ENCODE assay signal across 32 cellular contexts in genomic region chr19:35078807-35079206, GRCh38. TPM values are rescaled to one million over a fixed set of nuclear protein-coding genes. Genes with fewer than 3 reads are reported as not detected.
"Had no signal": no experiment of that assay in that cellular context is flagged by ENCODE, and none has a peak within 500 bp of the region (broad histone marks: within the 10 kb centered on the region; RNA-seq: fewer than 3 reads in every experiment).

No MANE protein-coding gene starts in this region.

- FAIRE-seq: endometrium had no signal

- H3K9me3 Mint-ChIP-seq: activated CD4-positive, alpha-beta memory T cell treated with anti-CD3 and anti-CD28 coated beads, Interleukin-2, amount 10 ng/mL, durations not matched to agents 7 days and 5 days; activated CD4-positive, alpha-beta T cell treated with anti-CD3 and anti-CD28 coated beads, Interleukin-2, amount 10 ng/mL, durations not matched to agents 24 days and 14 days; activated naive CD4-positive, alpha-beta T cell treated with anti-CD3 and anti-CD28 coated beads, Interleukin-2, amount 10 ng/mL, durations not matched to agents 7 days and 5 days; activated naive CD4-positive, alpha-beta T cell treated with anti-CD3 and anti-CD28 coated beads, Interleukin-2, amount 50 U/mL, for 72 hours; activated naive CD8-positive, alpha-beta T cell treated with anti-CD3 and anti-CD28 coated beads, Interleukin-2, amount 10 ng/mL, durations not matched to agents 7 days and 5 days; activated T-cell treated with anti-CD3 and anti-CD28 coated beads, Interleukin-2, amount 50 U/mL, for 24 hours; activated T-cell treated with anti-CD3 and anti-CD28 coated beads, Interleukin-2, amount 50 U/mL, for 72 hours had no signal

- H3K4me1 ChIP-seq: ascending aorta, breast epithelium, colonic mucosa, esophagus muscularis mucosa, foreskin keratinocyte, gastrocnemius medialis, heart right ventricle had no signal

- H3K4me3 Mint-ChIP-seq: activated CD4-positive, alpha-beta memory T cell treated with anti-CD3 and anti-CD28 coated beads, Interleukin-2, amount 10 ng/mL, durations not matched to agents 7 days and 5 days; activated CD4-positive, alpha-beta T cell treated with anti-CD3 and anti-CD28 coated beads for 36 hours; activated CD4-positive, alpha-beta T cell treated with anti-CD3 and anti-CD28 coated beads, Interleukin-2, amount 10 ng/mL, durations not matched to agents 24 days and 14 days; activated naive CD4-positive, alpha-beta T cell treated with anti-CD3 and anti-CD28 coated beads, Interleukin-2, amount 10 ng/mL, durations not matched to agents 7 days and 5 days; activated naive CD8-positive, alpha-beta T cell treated with anti-CD3 and anti-CD28 coated beads, Interleukin-2, amount 10 ng/mL, durations not matched to agents 7 days and 5 days; activated T-cell treated with anti-CD3 and anti-CD28 coated beads, Interleukin-2, amount 50 U/mL, for 24 hours; activated T-cell treated with anti-CD3 and anti-CD28 coated beads, Interleukin-2, amount 50 U/mL, for 72 hours; brain had no signal

- H3K27ac Mint-ChIP-seq: activated CD4-positive, alpha-beta memory T cell treated with anti-CD3 and anti-CD28 coated beads, Interleukin-2, amount 10 ng/mL, durations not matched to agents 7 days and 5 days; activated CD4-positive, alpha-beta T cell treated with anti-CD3 and anti-CD28 coated beads for 36 hours; activated CD4-positive, alpha-beta T cell treated with anti-CD3 and anti-CD28 coated beads, Interleukin-2, amount 10 ng/mL, durations not matched to agents 24 days and 14 days; activated naive CD4-positive, alpha-beta T cell treated with anti-CD3 and anti-CD28 coated beads, Interleukin-2, amount 10 ng/mL, durations not matched to agents 7 days and 5 days; activated naive CD4-positive, alpha-beta T cell treated with anti-CD3 and anti-CD28 coated beads, Interleukin-2, amount 50 U/mL, for 72 hours; activated naive CD8-positive, alpha-beta T cell treated with anti-CD3 and anti-CD28 coated beads, Interleukin-2, amount 10 ng/mL, durations not matched to agents 7 days and 5 days; activated T-cell treated with anti-CD3 and anti-CD28 coated beads, Interleukin-2, amount 50 U/mL, for 24 hours; activated T-cell treated with anti-CD3 and anti-CD28 coated beads, Interleukin-2, amount 50 U/mL, for 72 hours; brain had no signal

- H3K36me3 ChIP-seq: ascending aorta, breast epithelium, cardiac muscle cell, colonic mucosa, esophagus muscularis mucosa, gastrocnemius medialis, heart right ventricle had no signal

- H3K27me3 ChIP-seq: ascending aorta, breast epithelium, cardiac muscle cell, colonic mucosa, esophagus muscularis mucosa, foreskin keratinocyte, gastrocnemius medialis, heart right ventricle had no signal

- H3K27me3 Mint-ChIP-seq: activated CD4-positive, alpha-beta T cell treated with anti-CD3 and anti-CD28 coated beads, Interleukin-2, amount 10 ng/mL, durations not matched to agents 24 days and 14 days; activated T-cell treated with anti-CD3 and anti-CD28 coated beads, Interleukin-2, amount 50 U/mL, for 24 hours had no signal

- DNase-seq: activated CD4-positive, alpha-beta memory T cell treated with anti-CD3 and anti-CD28 coated beads, Interleukin-2, amount 10 ng/mL, durations not matched to agents 7 days and 5 days; activated CD4-positive, alpha-beta T cell treated with anti-CD3 and anti-CD28 coated beads for 36 hours; activated CD4-positive, alpha-beta T cell treated with anti-CD3 and anti-CD28 coated beads, Interleukin-2, amount 10 ng/mL, durations not matched to agents 24 days and 14 days; activated CD4-positive, alpha-beta T cell treated with anti-CD3 and anti-CD28 coated beads, Interleukin-2, amount 50 U/mL, for 4 hours; activated CD4-positive, CD25-positive, alpha-beta regulatory T cell; activated CD4-positive, CD25-positive, alpha-beta regulatory T cell treated with anti-CD3 and anti-CD28 coated beads, Interleukin-2, amount 50 U/mL, for 72 hours; activated CD8-positive, alpha-beta memory T cell treated with anti-CD3 and anti-CD28 coated beads, Interleukin-2, amount 50 U/mL, for 48 hours; activated gamma-delta T cell; activated naive CD4-positive, alpha-beta T cell; activated naive CD4-positive, alpha-beta T cell treated with anti-CD3 and anti-CD28 coated beads, Interleukin-2, amount 10 ng/mL, durations not matched to agents 7 days and 5 days; activated naive CD8-positive, alpha-beta T cell treated with anti-CD3 and anti-CD28 coated beads, Interleukin-2, amount 10 ng/mL, durations not matched to agents 7 days and 5 days; activated T-cell treated with anti-CD3 and anti-CD28 coated beads for 4 hours; activated T-cell treated with anti-CD3 and anti-CD28 coated beads, Interleukin-2, amount 50 U/mL, for 24 hours; activated T-cell treated with anti-CD3 and anti-CD28 coated beads, Interleukin-2, amount 50 U/mL, for 72 hours; central memory CD4-positive, alpha-beta T cell; cerebellar nuclear complex; colonic mucosa; effector CD8-positive, alpha-beta T cell; erythroblast; foreskin keratinocyte; gastrocnemius medialis; heart right ventricle; T-helper 2 cell had no signal

- H3K27ac ChIP-seq: ascending aorta, breast epithelium, cardiac muscle cell, colonic mucosa, esophagus muscularis mucosa, foreskin keratinocyte, gastrocnemius medialis, heart right ventricle had no signal

- H3K4me3 ChIP-seq: ascending aorta, breast epithelium, cardiac muscle cell, colonic mucosa, esophagus muscularis mucosa, gastrocnemius medialis, heart right ventricle had no signal

- H3K9me3 ChIP-seq: ascending aorta, breast epithelium, colonic mucosa, esophagus muscularis mucosa, gastrocnemius medialis, heart right ventricle had no signal

- ATAC-seq: activated CD4-positive, alpha-beta T cell treated with anti-CD3 and anti-CD28 coated beads for 36 hours; activated naive CD4-positive, alpha-beta T cell treated with anti-CD3 and anti-CD28 coated beads, Interleukin-2, amount 50 U/mL, for 72 hours; activated T-cell treated with anti-CD3 and anti-CD28 coated beads, Interleukin-2, amount 50 U/mL, for 72 hours; foreskin keratinocyte; gastrocnemius medialis; heart right ventricle had no signal

- H3K4me1 Mint-ChIP-seq: activated CD4-positive, alpha-beta memory T cell treated with anti-CD3 and anti-CD28 coated beads, Interleukin-2, amount 10 ng/mL, durations not matched to agents 7 days and 5 days; activated CD4-positive, alpha-beta T cell treated with anti-CD3 and anti-CD28 coated beads for 36 hours; activated naive CD4-positive, alpha-beta T cell treated with anti-CD3 and anti-CD28 coated beads, Interleukin-2, amount 10 ng/mL, durations not matched to agents 7 days and 5 days; brain had no signal

RNA-seq across cellular contexts. Expression of gene FXYD3, which starts 36.8 kb away (rescaled TPM):
- total RNA-seq: activated CD4-positive, alpha-beta memory T cell treated with anti-CD3 and anti-CD28 coated beads, Interleukin-2, amount 10 ng/mL, durations not matched to agents 7 days and 5 days; activated CD4-positive, alpha-beta T cell treated with anti-CD3 and anti-CD28 coated beads for 36 hours; activated CD4-positive, alpha-beta T cell treated with anti-CD3 and anti-CD28 coated beads, Interleukin-2, amount 10 ng/mL, durations not matched to agents 24 days and 14 days; activated naive CD4-positive, alpha-beta T cell treated with anti-CD3 and anti-CD28 coated beads, Interleukin-2, amount 50 U/mL, for 72 hours; activated naive CD8-positive, alpha-beta T cell treated with anti-CD3 and anti-CD28 coated beads, Interleukin-2, amount 10 ng/mL, durations not matched to agents 7 days and 5 days; activated T-cell treated with anti-CD3 and anti-CD28 coated beads, Interleukin-2, amount 50 U/mL, for 72 hours; ascending aorta; cardiac muscle cell; dermis microvascular lymphatic vessel endothelial cell; T-helper 1 cell treated with Interleukin-12 subunit alpha and Interleukin-12 subunit beta and Interleukin-4 antibody, amounts not matched to agents 30 ng/mL and 1 ng/mL, for 36 hours had no signal

RNA-seq across cellular contexts. Expression of gene HPN, which starts 37.3 kb away (rescaled TPM):
- total RNA-seq: activated CD4-positive, alpha-beta memory T cell treated with anti-CD3 and anti-CD28 coated beads, Interleukin-2, amount 10 ng/mL, durations not matched to agents 7 days and 5 days; activated naive CD4-positive, alpha-beta T cell treated with anti-CD3 and anti-CD28 coated beads, Interleukin-2, amount 50 U/mL, for 72 hours; dermis microvascular lymphatic vessel endothelial cell; foreskin keratinocyte; T-helper 1 cell treated with Interleukin-12 subunit alpha and Interleukin-12 subunit beta and Interleukin-4 antibody, amounts not matched to agents 30 ng/mL and 1 ng/mL, for 36 hours had no signal
- polyA plus RNA-seq: foreskin keratinocyte had no signal

RNA-seq across cellular contexts. Expression of gene LGI4, which starts 56.1 kb away (rescaled TPM):
- total RNA-seq: dermis microvascular lymphatic vessel endothelial cell, foreskin keratinocyte had no signal

RNA-seq across cellular contexts. Expression of gene FXYD1, which starts 59.8 kb away (rescaled TPM):
- total RNA-seq: activated naive CD8-positive, alpha-beta T cell treated with anti-CD3 and anti-CD28 coated beads, Interleukin-2, amount 10 ng/mL, durations not matched to agents 7 days and 5 days; dermis microvascular lymphatic vessel endothelial cell; T-helper 1 cell treated with Interleukin-12 subunit alpha and Interleukin-12 subunit beta and Interleukin-4 antibody, amounts not matched to agents 30 ng/mL and 1 ng/mL, for 36 hours had no signal
